8 cellular contexts compared by ENCODE assay signal in the genomic region with DNA sequence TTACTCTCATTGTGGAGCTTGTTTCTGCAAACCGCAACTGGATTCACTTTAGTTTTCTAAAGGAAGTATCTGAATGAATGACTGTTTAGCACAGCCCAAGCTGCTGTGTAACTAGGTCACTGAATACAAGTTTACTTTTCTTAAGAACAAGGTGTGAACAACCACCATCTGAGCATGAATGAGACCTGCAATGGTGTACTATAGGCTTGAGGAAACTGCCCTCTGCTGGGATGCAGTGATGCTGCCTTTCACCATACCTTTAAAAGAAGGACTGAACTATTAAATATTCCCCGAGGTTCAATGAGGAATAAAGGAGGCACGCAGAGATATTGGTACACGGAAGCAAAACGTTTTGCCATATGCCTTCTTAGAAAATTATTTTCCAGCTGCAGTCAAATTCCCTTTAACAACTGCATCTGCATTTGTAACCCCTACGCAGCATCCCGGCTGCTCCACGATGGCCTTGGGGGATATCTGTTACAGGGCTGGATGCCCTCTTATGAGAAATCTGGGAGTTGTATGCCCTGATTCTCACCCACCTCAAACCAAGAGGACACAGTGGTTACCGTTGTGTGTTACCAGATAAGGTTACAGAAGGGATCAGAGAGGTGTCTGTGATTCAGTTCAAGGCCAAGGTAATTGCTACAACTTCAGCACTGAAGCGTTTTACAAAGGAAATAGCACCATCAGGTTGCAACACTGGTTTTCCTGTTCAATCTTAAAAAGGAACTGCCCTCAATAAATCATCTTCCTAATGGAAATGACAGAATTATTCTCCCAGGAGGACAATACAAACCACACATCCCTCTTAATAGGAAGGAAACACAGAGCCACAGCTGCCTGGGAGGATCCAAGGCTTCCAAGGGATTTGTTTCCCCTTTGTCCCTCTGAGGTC.
DNase-seq lines count a peak whose midpoint lies in the region; ATAC-seq and TF ChIP-seq lines count a peak whose summit lies in the region.

No MANE protein-coding gene starts in this region.

- no peak for TF ChIP-seq POLR2A in vagina (IDR thresholded peaks at IDR 0.05)

- DNase-seq in activated CD4-positive, alpha-beta T cell treated with anti-CD3 and anti-CD28 coated beads for 36 hours, result peak; percentile 19
- DNase-seq in activated CD4-positive, alpha-beta T cell treated with anti-CD3 and anti-CD28 coated beads for 48 hours, result no peak
- DNase-seq in RPMI8226 (peak; percentile 23), cardiac muscle cell (ENCODE audit: low read depth in 1 of 2, low spot score in 1 of 2) (peak; percentile 49 to 60), T1000 (lab: John Stamatoyannopoulos, UW) (no peak), NCI-H2227 (lab: John Stamatoyannopoulos, UW; ENCODE audit: unreplicated experiment) (no peak), vagina (ENCODE audit: extremely low spot score in 2 of 2) (no peak)
- no peak for DNase-seq in stimulated activated effector memory CD8-positive, alpha-beta T cell treated with anti-CD3 and anti-CD28 coated beads, Interleukin-12 subunit alpha, Interleukin-12 subunit beta, amount 100 ng/mL, for 72 hours (ENCODE audit: low spot score in 2 of 2)

- no peak overlapping the region for H3K27ac ChIP-seq in cardiac muscle cell
- H3K27ac ChIP-seq in vagina, result no peak overlapping the region

- H3K9me3 Mint-ChIP-seq in activated CD4-positive, alpha-beta T cell treated with anti-CD3 and anti-CD28 coated beads for 36 hours (ENCODE audit: low read depth), result no peaks in the 10 kb centered on the region
- no peaks in the 10 kb centered on the region for H3K9me3 Mint-ChIP-seq in stimulated activated effector memory CD8-positive, alpha-beta T cell treated with anti-CD3 and anti-CD28 coated beads, Interleukin-12 subunit alpha, Interleukin-12 subunit beta, amount 100 ng/mL, for 72 hours

- POLR2A ChIA-PET in activated CD4-positive, alpha-beta T cell treated with anti-CD3 and anti-CD28 coated beads for 36 hours (lab: Charles Lee), result no interaction called here

- no peaks in the 10 kb centered on the region for H3K4me1 Mint-ChIP-seq in activated CD4-positive, alpha-beta T cell treated with anti-CD3 and anti-CD28 coated beads for 36 hours
- H3K4me1 Mint-ChIP-seq in stimulated activated effector memory CD8-positive, alpha-beta T cell treated with anti-CD3 and anti-CD28 coated beads, Interleukin-12 subunit alpha, Interleukin-12 subunit beta, amount 100 ng/mL, for 72 hours, result peaks cover 9% of the 10 kb centered on the region

- CTCF ChIA-PET in activated CD4-positive, alpha-beta T cell treated with anti-CD3 and anti-CD28 coated beads for 36 hours (lab: Charles Lee), result interaction anchor here (1.0 to 1.6 kb wide), 5 partner anchors 9 to 234 kb away, joined by 3 to 16 read pairs (median 3); no protein-coding TSS in a partner anchor

- H3K36me3 ChIP-seq in cardiac muscle cell (no peaks in the 10 kb centered on the region), vagina (no peaks in the 10 kb centered on the region)

- no peak overlapping the region for H3K4me3 Mint-ChIP-seq in activated CD4-positive, alpha-beta T cell treated with anti-CD3 and anti-CD28 coated beads for 36 hours
- no peak overlapping the region for H3K4me3 Mint-ChIP-seq in stimulated activated effector memory CD8-positive, alpha-beta T cell treated with anti-CD3 and anti-CD28 coated beads, Interleukin-12 subunit alpha, Interleukin-12 subunit beta, amount 100 ng/mL, for 72 hours

- ATAC-seq in activated CD4-positive, alpha-beta T cell treated with anti-CD3 and anti-CD28 coated beads for 36 hours, result peak; percentile 57
- peak; percentile 92 for ATAC-seq in stimulated activated effector memory CD8-positive, alpha-beta T cell treated with anti-CD3 and anti-CD28 coated beads, Interleukin-12 subunit alpha, Interleukin-12 subunit beta, amount 100 ng/mL, for 72 hours

- H3K4me1 ChIP-seq in cardiac muscle cell (ENCODE audit: low read depth), result peaks cover 11% of the 10 kb centered on the region
- H3K4me1 ChIP-seq in vagina, result peaks cover 13% of the 10 kb centered on the region

- H3K9me3 ChIP-seq in cardiac muscle cell (ENCODE audit: low read depth) (no peaks in the 10 kb centered on the region), vagina (no peaks in the 10 kb centered on the region)

- H3K36me3 Mint-ChIP-seq in activated CD4-positive, alpha-beta T cell treated with anti-CD3 and anti-CD28 coated beads for 36 hours (ENCODE audit: low read depth), result no peaks in the 10 kb centered on the region
- no peaks in the 10 kb centered on the region for H3K36me3 Mint-ChIP-seq in stimulated activated effector memory CD8-positive, alpha-beta T cell treated with anti-CD3 and anti-CD28 coated beads, Interleukin-12 subunit alpha, Interleukin-12 subunit beta, amount 100 ng/mL, for 72 hours

- intact Hi-C loops in activated CD4-positive, alpha-beta T cell treated with anti-CD3 and anti-CD28 coated beads for 36 hours (cut with DNase I, micrococcal nuclease), result no loop called here
- intact Hi-C loops in vagina (cut with DNase I), result loop anchor here (5.0 kb wide), 1 partner anchor 1675 kb away; a partner anchor contains a TSS

- no peak overlapping the region for H3K4me3 ChIP-seq in cardiac muscle cell
- no peak overlapping the region for H3K4me3 ChIP-seq in vagina

- H3K27me3 Mint-ChIP-seq in activated CD4-positive, alpha-beta T cell treated with anti-CD3 and anti-CD28 coated beads for 36 hours, result peaks cover 2% of the 10 kb centered on the region

- TF ChIP-seq CTCF in cardiac muscle cell (IDR thresholded peaks at IDR 0.05; ENCODE audit: low read depth, low read length) (peak; percentile 43), vagina (IDR thresholded peaks at IDR 0.05) (no peak)

- no peak overlapping the region for H3K27ac Mint-ChIP-seq in activated CD4-positive, alpha-beta T cell treated with anti-CD3 and anti-CD28 coated beads for 36 hours
- H3K27ac Mint-ChIP-seq in stimulated activated effector memory CD8-positive, alpha-beta T cell treated with anti-CD3 and anti-CD28 coated beads, Interleukin-12 subunit alpha, Interleukin-12 subunit beta, amount 100 ng/mL, for 72 hours, result no peak overlapping the region

- H3K27me3 ChIP-seq in cardiac muscle cell, result no peaks in the 10 kb centered on the region
- no peaks in the 10 kb centered on the region for H3K27me3 ChIP-seq in vagina

Comparison
In these comparisons a context has a peak if more than half of its experiments do, and no peak if none do; other contexts are left out.
1. DNase-seq: peak in activated CD4-positive, alpha-beta T cell treated with anti-CD3 and anti-CD28 coated beads for 36 hours (single experiment), RPMI8226 (single experiment) and cardiac muscle cell (2 of 2); none in activated CD4-positive, alpha-beta T cell treated with anti-CD3 and anti-CD28 coated beads for 48 hours (single experiment), stimulated activated effector memory CD8-positive, alpha-beta T cell treated with anti-CD3 and anti-CD28 coated beads, Interleukin-12 subunit alpha, Interleukin-12 subunit beta, amount 100 ng/mL, for 72 hours (0 of 2), T1000 (single experiment), NCI-H2227 (single experiment) and vagina (0 of 2).